Comparison of ENCODE assay signal across 26 cellular contexts in genomic region chr14:73324536-73324932, GRCh38.
DNase-seq lines count a peak whose midpoint lies in the region; ATAC-seq, FAIRE-seq and TF ChIP-seq lines count a peak whose summit lies in the region.
"Had no signal": no experiment of that assay in that cellular context is flagged by ENCODE, and none has a peak within 500 bp of the region (broad histone marks: within the 10 kb centered on the region; RNA-seq: fewer than 3 reads in every experiment).

No MANE protein-coding gene starts in this region.

- H3K4me3 ChIP-seq in A549 = no peak overlapping the region
- H3K4me3 ChIP-seq in hepatocyte = no peak overlapping the region
- H3K4me3 ChIP-seq: skin epidermis, tibial nerve had no signal

- intact Hi-C loops in CD4-positive, alpha-beta T cell (cut with DNase I, micrococcal nuclease) = no loop called here
- intact Hi-C loops in activated T-helper 1 cell treated with anti-CD3 and anti-CD28 coated beads, Interleukin-12 subunit alpha, Interleukin-12 subunit beta, Interleukin-2, Interleukin-4 antibody, amounts not matched to agents 30 ng/mL and 10 ng/mL and 1 ng/mL, durations not matched to agents 14 hours and 24 hours and 36 hours (cut with micrococcal nuclease) = no loop called here

- no peaks in the 10 kb centered on the region for H3K27me3 Mint-ChIP-seq in CD4-positive, alpha-beta T cell
- H3K27me3 Mint-ChIP-seq in activated T-helper 1 cell treated with anti-CD3 and anti-CD28 coated beads, Interleukin-12 subunit alpha, Interleukin-12 subunit beta, Interleukin-2, Interleukin-4 antibody, amounts not matched to agents 30 ng/mL and 10 ng/mL and 1 ng/mL, durations not matched to agents 14 hours and 24 hours and 36 hours (ENCODE audit: insufficient read depth) = no peaks in the 10 kb centered on the region

- H3K36me3 ChIP-seq in hepatocyte (replicated peaks; ENCODE audit: insufficient read depth, low read depth) = no peaks in the 10 kb centered on the region

- POLR2A ChIA-PET in A549 (lab: Yijun Ruan, JAX) = no interaction called here
- POLR2A ChIA-PET in CD4-positive, alpha-beta T cell (lab: Charles Lee) = interaction anchor here (0.6 to 1.3 kb wide), 2 partner anchors 134 to 163 kb away, joined by 3 to 4 read pairs; no protein-coding TSS in a partner anchor

- no peaks in the 10 kb centered on the region for H3K9me3 ChIP-seq in A549
- H3K9me3 ChIP-seq in CD4-positive, alpha-beta T cell (ENCODE audit: control insufficient read depth, low read length) = no peaks in the 10 kb centered on the region
- no peaks in the 10 kb centered on the region for H3K9me3 ChIP-seq in hepatocyte (ENCODE audit: low read depth)
- H3K9me3 ChIP-seq: tibial nerve had no signal

- no peaks in the 10 kb centered on the region for H3K9me3 Mint-ChIP-seq in CD4-positive, alpha-beta T cell
- H3K9me3 Mint-ChIP-seq in activated T-helper 1 cell treated with anti-CD3 and anti-CD28 coated beads, Interleukin-12 subunit alpha, Interleukin-12 subunit beta, Interleukin-2, Interleukin-4 antibody, amounts not matched to agents 30 ng/mL and 10 ng/mL and 1 ng/mL, durations not matched to agents 14 hours and 24 hours and 36 hours = no peaks in the 10 kb centered on the region
- H3K9me3 Mint-ChIP-seq: activated naive CD4-positive, alpha-beta T cell treated with anti-CD3 and anti-CD28 coated beads for 36 hours had no signal

- no peaks in the 10 kb centered on the region for H3K27me3 ChIP-seq in CD4-positive, alpha-beta T cell (ENCODE audit: control insufficient read depth, insufficient read depth, low read length)
- no peaks in the 10 kb centered on the region for H3K27me3 ChIP-seq in hepatocyte
- H3K27me3 ChIP-seq: tibial nerve had no signal

- H3K27ac Mint-ChIP-seq in CD4-positive, alpha-beta T cell = peak overlapping the region; percentile 45
- H3K27ac Mint-ChIP-seq in activated T-helper 1 cell treated with anti-CD3 and anti-CD28 coated beads, Interleukin-12 subunit alpha, Interleukin-12 subunit beta, Interleukin-2, Interleukin-4 antibody, amounts not matched to agents 30 ng/mL and 10 ng/mL and 1 ng/mL, durations not matched to agents 14 hours and 24 hours and 36 hours = no peak overlapping the region
- H3K27ac Mint-ChIP-seq: activated naive CD4-positive, alpha-beta T cell treated with anti-CD3 and anti-CD28 coated beads for 36 hours had no signal

- CTCF ChIA-PET in A549 (lab: Yijun Ruan, JAX) = interaction anchor here (0.6 to 2.8 kb wide), 2 partner anchors 22 to 29 kb away, joined by 3 to 9 read pairs; no protein-coding TSS in a partner anchor
- CTCF ChIA-PET in CD4-positive, alpha-beta T cell (lab: Charles Lee) = no interaction called here

- TF ChIP-seq CTCF in A549 (IDR thresholded peaks at IDR 0.05) (no peak), hepatocyte (IDR thresholded peaks at IDR 0.05; ENCODE audit: poor library complexity) (no peak)
- TF ChIP-seq CTCF in CD4-positive, alpha-beta T cell (IDR thresholded peaks at IDR 0.05) = no peak

- TF ChIP-seq EP300 in A549 (IDR thresholded peaks at IDR 0.05) = no peak

- peak; percentile 7 for FAIRE-seq in A549 (lab: Jason Lieb, UNC)
- FAIRE-seq: endothelial cell of umbilical vein, H1, keratinocyte had no signal

- DNase-seq in A549 (ENCODE audit: low read depth in 1 of 2, low spot score in 1 of 2) (no peak), NCI-H69 (lab: John Stamatoyannopoulos, UW) (peak; percentile 26), hepatocyte (ENCODE audit: low spot score) (no peak), T-helper 9 cell (no peak), NCI-H1105 treated with DMSO at 0.1 percent for 48 hours (lab: John Stamatoyannopoulos, UW) (no peak)
- DNase-seq in CD4-positive, alpha-beta T cell = no peak
- no peak for DNase-seq in activated T-helper 1 cell treated with anti-CD3 and anti-CD28 coated beads, Interleukin-12 subunit alpha, Interleukin-12 subunit beta, Interleukin-2, Interleukin-4 antibody, amounts not matched to agents 30 ng/mL and 10 ng/mL and 1 ng/mL, durations not matched to agents 14 hours and 24 hours and 36 hours (ENCODE audit: low spot score)
- DNase-seq: activated CD4-positive, alpha-beta T cell treated with anti-CD3 and anti-CD28 coated beads for 1 hour; activated CD8-positive, alpha-beta memory T cell treated with anti-CD3 and anti-CD28 coated beads for 24 hours; activated naive CD4-positive, alpha-beta T cell treated with anti-CD3 and anti-CD28 coated beads for 36 hours; activated T-cell treated with anti-CD3 and anti-CD28 coated beads, Interleukin-2, amount 50 U/mL, for 1 hour; aorta; central memory CD4-positive, alpha-beta T cell; dermis blood vessel endothelial cell; DMS79 treated with DMSO at 0.1 percent for 48 hours; mammary epithelial cell; MM.1S; NCI-H146; NCI-H226; Right ventricle myocardium superior had no signal

- H4K20me1 ChIP-seq in hepatocyte (ENCODE audit: insufficient read depth, poor library complexity, severe bottlenecking) = peaks cover 6% of the 10 kb centered on the region

- H3K4me1 Mint-ChIP-seq in CD4-positive, alpha-beta T cell (ENCODE audit: low read depth) = peaks cover 47% of the 10 kb centered on the region
- peaks cover 32% of the 10 kb centered on the region for H3K4me1 Mint-ChIP-seq in activated T-helper 1 cell treated with anti-CD3 and anti-CD28 coated beads, Interleukin-12 subunit alpha, Interleukin-12 subunit beta, Interleukin-2, Interleukin-4 antibody, amounts not matched to agents 30 ng/mL and 10 ng/mL and 1 ng/mL, durations not matched to agents 14 hours and 24 hours and 36 hours (ENCODE audit: low read depth)

- ATAC-seq in A549 = peak in 1 of 2 experiments; percentile 45; a peak in 1 of 6 replicates
- ATAC-seq in CD4-positive, alpha-beta T cell (ENCODE audit: poor library complexity) = no peak
- no peak for ATAC-seq in GM19397 (IDR thresholded peaks at IDR 0.05; ENCODE audit: unreplicated experiment)

- H3K4me3 Mint-ChIP-seq in CD4-positive, alpha-beta T cell = no peak overlapping the region
- no peak overlapping the region for H3K4me3 Mint-ChIP-seq in activated T-helper 1 cell treated with anti-CD3 and anti-CD28 coated beads, Interleukin-12 subunit alpha, Interleukin-12 subunit beta, Interleukin-2, Interleukin-4 antibody, amounts not matched to agents 30 ng/mL and 10 ng/mL and 1 ng/mL, durations not matched to agents 14 hours and 24 hours and 36 hours
- H3K4me3 Mint-ChIP-seq: activated naive CD4-positive, alpha-beta T cell treated with anti-CD3 and anti-CD28 coated beads for 36 hours had no signal

- H3K4me1 ChIP-seq in A549 (peaks cover 29% of the 10 kb centered on the region), hepatocyte (ENCODE audit: insufficient read depth) (peaks cover 14% of the 10 kb centered on the region)
- H3K4me1 ChIP-seq: tibial nerve had no signal

- H3K27ac ChIP-seq in A549 (no peak overlapping the region), hepatocyte (peak overlapping the region; percentile 36)
- no peak overlapping the region for H3K27ac ChIP-seq in CD4-positive, alpha-beta T cell (ENCODE audit: low read depth, low read length)
- H3K27ac ChIP-seq: skin epidermis, tibial nerve had no signal

- H3K79me2 ChIP-seq in hepatocyte = peaks cover 5% of the 10 kb centered on the region

- peaks cover 17% of the 10 kb centered on the region for H3K36me3 Mint-ChIP-seq in CD4-positive, alpha-beta T cell (ENCODE audit: low read depth)
- peaks cover 1% of the 10 kb centered on the region for H3K36me3 Mint-ChIP-seq in activated T-helper 1 cell treated with anti-CD3 and anti-CD28 coated beads, Interleukin-12 subunit alpha, Interleukin-12 subunit beta, Interleukin-2, Interleukin-4 antibody, amounts not matched to agents 30 ng/mL and 10 ng/mL and 1 ng/mL, durations not matched to agents 14 hours and 24 hours and 36 hours (ENCODE audit: low read depth)

- 44% methylated on average over 1 of the region's 1 CpG for WGBS in A549 (ENCODE audit: missing lambda C conversion rate)
- WGBS in hepatocyte (ENCODE audit: low lambda C conversion rate, missing lambda C conversion rate) = 60% methylated on average over 1 of the region's 1 CpG

- H3K4me2 ChIP-seq in A549 (peak overlapping the region; percentile 40), hepatocyte (peak overlapping the region; percentile 26)

- no peak for TF ChIP-seq RAD21 in A549 (conservative IDR thresholded peaks at IDR 0.05 in 1 of 2, IDR thresholded peaks at IDR 0.05 in 1 of 2)

- no peak overlapping the region for H2AFZ ChIP-seq in hepatocyte

- TF ChIP-seq POLR2A in A549 (IDR thresholded peaks at IDR 0.05; ENCODE audit: low read length) = no peak

- no peaks in the 10 kb centered on the region for H3K9me2 ChIP-seq in hepatocyte (replicated peaks; ENCODE audit: insufficient read depth)

TF ChIP-seq in A549, 52 proteins besides CTCF, POLR2A, EP300 and RAD21 (continues in another document):
- TF ChIP-seq BCL3 (IDR thresholded peaks at IDR 0.05) (no peak), EHMT2 (IDR thresholded peaks at IDR 0.05; ENCODE audit: low read depth) (no peak), NFE2L2 (conservative IDR thresholded peaks at IDR 0.05; ENCODE audit: low read length) (no peak), ELK1 (IDR thresholded peaks at IDR 0.05; ENCODE audit: low read depth, low read length) (no peak), CHD2 (IDR thresholded peaks at IDR 0.05; ENCODE audit: low read length, partially characterized antibody) (no peak), TFCP2L1 (CRISPR knock-in tag; IDR thresholded peaks at IDR 0.05) (no peak)
